Comparison of ENCODE assay signal across 1 cellular context in the genomic region with DNA sequence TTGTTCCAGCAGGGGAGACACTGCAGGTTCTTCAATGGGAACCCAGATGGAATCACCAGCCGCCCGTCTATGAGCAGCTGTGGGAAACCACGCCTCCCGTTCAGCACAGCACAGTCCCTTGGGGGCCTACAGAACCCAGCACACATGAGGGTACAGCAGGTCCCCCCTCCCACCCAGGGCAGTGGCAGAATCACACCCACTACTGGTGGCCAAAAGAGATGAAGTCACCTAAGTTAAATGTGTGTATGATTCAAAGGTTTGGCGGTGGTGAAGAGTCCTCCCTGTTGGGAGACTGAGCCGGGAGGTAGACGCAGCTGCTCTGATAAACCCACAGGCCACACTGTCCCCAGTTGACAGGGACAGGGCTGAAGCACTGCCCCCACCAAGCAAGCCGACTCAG.
TF ChIP-seq lines count a peak whose summit lies in the region.

No MANE protein-coding gene starts in this region.

TF ChIP-seq in SK-N-SH treated with all-trans-retinoic acid at 6 μM for 48 hours, 23 proteins besides CTCF, POLR2A, EP300 and RAD21 (continued from another document):
- TF ChIP-seq PPARA (CRISPR knock-in tag; IDR thresholded peaks at IDR 0.05; ENCODE audit: borderline replicate concordance), result no peak
- TF ChIP-seq ZNF565 (CRISPR knock-in tag; conservative IDR thresholded peaks at IDR 0.05; ENCODE audit: low read depth), result no peak
- TF ChIP-seq CSRNP3 (CRISPR knock-in tag; IDR thresholded peaks at IDR 0.05), result no peak
- TF ChIP-seq TCF4 (CRISPR knock-in tag; IDR thresholded peaks at IDR 0.05; ENCODE audit: borderline replicate concordance), result no peak
- no peak for TF ChIP-seq ZC3H10 (CRISPR knock-in tag; IDR thresholded peaks at IDR 0.05)
